8 cellular contexts compared by ENCODE assay signal in the genomic region with DNA sequence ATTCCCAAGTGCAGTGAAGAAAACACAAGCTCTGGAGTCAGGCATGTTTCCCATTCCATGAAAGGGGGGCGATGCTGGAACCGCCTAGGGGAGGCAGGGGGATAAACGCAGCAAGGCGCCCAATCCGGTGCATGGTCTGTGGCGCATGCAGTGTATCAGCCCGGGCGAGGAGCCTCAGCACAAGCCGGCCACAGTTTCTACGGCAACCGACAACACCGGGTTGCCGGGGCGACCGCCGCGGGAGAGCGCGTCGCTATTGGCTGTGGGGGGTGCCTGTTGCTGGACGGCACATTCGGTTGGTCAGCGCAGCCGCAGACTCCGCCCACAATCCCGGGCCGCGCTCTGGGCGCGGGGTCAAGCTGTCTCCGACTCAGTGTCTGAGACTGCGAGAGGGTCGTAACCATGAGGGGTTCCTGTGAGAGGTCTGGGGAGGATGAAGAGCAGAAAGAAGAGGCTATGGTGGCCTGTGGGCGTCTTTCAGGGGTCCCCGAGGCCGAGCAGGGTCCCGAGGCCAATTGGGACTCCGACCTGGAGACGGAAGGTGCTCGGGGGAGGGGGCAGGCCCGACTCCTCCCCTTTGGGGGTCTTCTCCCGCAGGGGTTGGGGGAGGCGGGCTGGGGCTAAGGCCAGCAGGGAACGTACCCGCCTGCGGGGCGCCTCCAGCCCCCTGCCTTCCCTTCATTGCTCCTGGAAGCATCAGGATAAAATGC. TPM values are rescaled to one million over a fixed set of nuclear protein-coding genes. Genes with fewer than 3 reads are reported as not detected.
A peak's percentile ranks its signal among the peaks of the same experiment; 100 is the strongest.
DNase-seq lines count a peak whose midpoint lies in the region; ATAC-seq and TF ChIP-seq lines count a peak whose summit lies in the region.

Gene LRRC74B (plus strand): TSS at position 362 of the 710 bp plus-strand sequence. CDS start 41 bp downstream, at position 403.

- H4K20me1 ChIP-seq in mammary epithelial cell (ENCODE audit: insufficient read depth, low read length), result no peaks in the 10 kb centered on the region

- TF ChIP-seq CTCF in WERI-Rb-1 (IDR thresholded peaks at IDR 0.05; ENCODE audit: low read depth, low read length) (no peak), mammary epithelial cell (conservative IDR thresholded peaks at IDR 0.05 in 1 of 2, IDR thresholded peaks at IDR 0.05 in 1 of 2; ENCODE audit: extremely low read depth in 1 of 2, insufficient read depth in 1 of 2, low read depth in 1 of 2, low read length in 2 of 2) (no peak)

- H3K9ac ChIP-seq in mammary epithelial cell (ENCODE audit: insufficient read depth, low read length) (peak within 1 kb of the TSS; percentile 7), iPS-20b (ENCODE audit: low read depth, low read length) (peak within 1 kb of the TSS; percentile 34; the same call in 1 of the 2 replicates), skeletal muscle satellite cell (ENCODE audit: low read depth, low read length) (peak within 1 kb of the TSS; percentile 70)

- H3K4me2 ChIP-seq in mammary epithelial cell (ENCODE audit: insufficient read depth, low read depth, low read length), result peak within 1 kb of the TSS; percentile 81
- peak within 1 kb of the TSS; percentile 87 for H3K4me2 ChIP-seq in skeletal muscle satellite cell (ENCODE audit: low read length)

- H3K4me1 ChIP-seq in mammary epithelial cell (ENCODE audit: insufficient read depth, low read length), result peaks cover 24% of the 10 kb centered on the region
- H3K4me1 ChIP-seq in iPS-20b (ENCODE audit: insufficient read depth, low read length), result peaks cover 6% of the 10 kb centered on the region
- H3K4me1 ChIP-seq in skeletal muscle satellite cell (ENCODE audit: control insufficient read depth, insufficient read depth, low read length), result peaks cover 40% of the 10 kb centered on the region

- no peaks in the 10 kb centered on the region for H3K79me2 ChIP-seq in mammary epithelial cell (ENCODE audit: insufficient read depth, low read length)

- peak; percentile 84 for ATAC-seq in HG02885 (IDR thresholded peaks at IDR 0.05; ENCODE audit: poor library complexity, unreplicated experiment)
- no peak for ATAC-seq in GM21723 (IDR thresholded peaks at IDR 0.05; ENCODE audit: unreplicated experiment)

- dilution Hi-C loops in mammary epithelial cell (cut with HindIII; ENCODE audit: low sequenced_read_pairs), result loop anchor here (5.0 kb wide), 1 partner anchor 58 kb away; no protein-coding TSS in a partner anchor

- H3K36me3 ChIP-seq in WERI-Rb-1, result no peaks in the 10 kb centered on the region
- H3K36me3 ChIP-seq in mammary epithelial cell (ENCODE audit: insufficient read depth, low read length), result no peaks in the 10 kb centered on the region
- H3K36me3 ChIP-seq in iPS-20b (ENCODE audit: insufficient read depth, low read depth, low read length), result no peaks in the 10 kb centered on the region
- no peaks in the 10 kb centered on the region for H3K36me3 ChIP-seq in skeletal muscle satellite cell (ENCODE audit: insufficient read depth, low read length)

- DNase-seq in GM03348 (ENCODE audit: low spot score) (peak; percentile 98), NCI-H2107 treated with DMSO at 0.1 percent for 48 hours (lab: John Stamatoyannopoulos, UW; ENCODE audit: unreplicated experiment) (peak; percentile 54), WERI-Rb-1 (peak; percentile 94), mammary epithelial cell (peak; percentile 87)

- no peaks in the 10 kb centered on the region for H3K27me3 ChIP-seq in WERI-Rb-1 (ENCODE audit: insufficient read depth, low read depth, severe bottlenecking)
- no peaks in the 10 kb centered on the region for H3K27me3 ChIP-seq in mammary epithelial cell (ENCODE audit: insufficient read depth, low read length)
- peaks cover 21% of the 10 kb centered on the region for H3K27me3 ChIP-seq in iPS-20b (ENCODE audit: insufficient read depth, low read length)
- H3K27me3 ChIP-seq in skeletal muscle satellite cell (ENCODE audit: control insufficient read depth, insufficient read depth, low read length), result no peaks in the 10 kb centered on the region

- BruUV-seq in mammary epithelial cell (replicated peaks; lab: Mats Ljungman, UMichigan), result no TSS peak

- WGBS in mammary epithelial cell (ENCODE audit: low coverage, missing lambda C conversion rate), result 8% methylated on average over 9 of the region's 47 CpGs

- peak within 1 kb of the TSS; percentile 52 for H3K4me3 ChIP-seq in WERI-Rb-1 (ENCODE audit: low read depth, low read length)
- H3K4me3 ChIP-seq in mammary epithelial cell (replicated peaks in 1 of 3; ENCODE audit: insufficient read depth in 1 of 3, low read depth in 2 of 3, low read length in 3 of 3), result peak within 1 kb of the TSS in 2 of 3 experiments; percentile 25 to 43
- peak within 1 kb of the TSS; percentile 83 for H3K4me3 ChIP-seq in iPS-20b (ENCODE audit: low read length)
- peak within 1 kb of the TSS; percentile 72 for H3K4me3 ChIP-seq in skeletal muscle satellite cell (ENCODE audit: low read length)

- peak within 1 kb of the TSS; percentile 84 for H2AFZ ChIP-seq in mammary epithelial cell (ENCODE audit: low read depth, low read length)

- in situ Hi-C loops in mammary epithelial cell (cut with MboI; ENCODE audit: low sequenced_read_pairs in 2 of 2), result no loop called here

- H3K9me3 ChIP-seq in WERI-Rb-1 (ENCODE audit: severe bottlenecking) (no peaks in the 10 kb centered on the region), mammary epithelial cell (replicated peaks; ENCODE audit: insufficient read depth, low read length) (no peaks in the 10 kb centered on the region), iPS-20b (ENCODE audit: insufficient read depth, low read depth, low read length) (no peaks in the 10 kb centered on the region), skeletal muscle satellite cell (replicated peaks; ENCODE audit: low read length) (no peaks in the 10 kb centered on the region)

- H3K27ac ChIP-seq in WERI-Rb-1 (peak within 1 kb of the TSS; percentile 77), mammary epithelial cell (ENCODE audit: insufficient read depth, low read depth, low read length) (peak within 1 kb of the TSS; percentile 33), iPS-20b (ENCODE audit: low read length) (no peak within 1 kb of the TSS)

- intact Hi-C loops in mammary epithelial cell (cut with micrococcal nuclease), result loop anchor here (1.0 to 5.0 kb wide), 2 partner anchors 8 to 43 kb away; partner anchors contain the start of gene THAP7

- CTCF ChIA-PET in mammary epithelial cell (lab: Charles Lee; ENCODE audit: low non-redundant PET), result interaction anchor here (0.6 kb wide), 1 partner anchor 20 kb away, joined by 4 read pairs; no protein-coding TSS in a partner anchor

RNA-seq across cellular contexts. Expression of gene LRRC74B, which starts in this region (rescaled TPM):
- total RNA-seq in mammary epithelial cell, result not detected
- not detected for polyA plus RNA-seq in mammary epithelial cell
- polyA minus RNA-seq in mammary epithelial cell, result not detected
- total RNA-seq in skeletal muscle satellite cell (2012; rRNA removed), result not detected in 2 replicates

Comparison
In these comparisons a context has a peak if more than half of its experiments do, and no peak if none do; other contexts are left out.
1. Peak in DNase-seq, H3K4me3 ChIP-seq, H3K27ac ChIP-seq, H3K9ac ChIP-seq and H3K4me2 ChIP-seq in mammary epithelial cell; RNA of the gene not detected or under 1 TPM.
2. H3K9ac ChIP-seq: peak in every context shown above with its lines; median percentile 70 in skeletal muscle satellite cell; 34 in iPS-20b; 7 in mammary epithelial cell.